Comparison of ENCODE assay signal across 12 cellular contexts in the genomic region with DNA sequence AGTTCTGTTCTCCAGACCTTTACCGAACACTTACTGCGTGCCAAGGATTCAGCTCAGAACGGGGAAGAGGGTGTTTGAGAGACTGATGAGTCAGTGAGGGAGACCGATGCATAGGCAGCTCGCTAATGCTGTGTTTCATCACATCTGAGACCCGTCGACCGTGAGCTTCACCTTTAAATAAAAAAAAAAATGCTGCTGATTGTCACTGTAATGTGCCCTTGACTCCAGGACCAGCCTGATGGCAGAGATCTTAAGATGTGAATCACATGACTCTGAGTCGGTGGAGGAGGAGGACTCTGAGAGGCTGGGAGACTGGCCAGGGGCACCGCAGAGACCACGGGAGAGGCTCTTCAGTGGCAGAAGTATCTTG. TPM values are rescaled to one million over a fixed set of nuclear protein-coding genes. Genes with fewer than 3 reads are reported as not detected.
DNase-seq lines count a peak whose midpoint lies in the region; ATAC-seq and TF ChIP-seq lines count a peak whose summit lies in the region.
"Had no signal": no experiment of that assay in that cellular context is flagged by ENCODE, and none has a peak within 500 bp of the region (broad histone marks: within the 10 kb centered on the region; RNA-seq: fewer than 3 reads in every experiment).

No MANE protein-coding gene starts in this region.

- H3K4me1 ChIP-seq in GM23338 (ENCODE audit: insufficient read depth), result peaks cover 26% of the 10 kb centered on the region
- H3K4me1 ChIP-seq in sigmoid colon, result peaks cover 0 to 100% (median 96%) of the 10 kb centered on the region in 4 donors
- H3K4me1 ChIP-seq in body of pancreas, result peaks cover 38% of the 10 kb centered on the region
- H3K4me1 ChIP-seq: HAP-1 had no signal

- no peaks in the 10 kb centered on the region; the same call in 2 of the 3 replicates for H3K9me3 Mint-ChIP-seq in GM23338

- no peak for TF ChIP-seq EP300 in sigmoid colon (IDR thresholded peaks at IDR 0.05)

- H3K27ac ChIP-seq in GM23338 (ENCODE audit: low read depth), result peak overlapping the region; percentile 63; the same call in 1 of the 2 replicates
- H3K27ac ChIP-seq in WERI-Rb-1, result peak overlapping the region; percentile 82
- peak overlapping the region; percentile 52 to 87 (median 86) for H3K27ac ChIP-seq in sigmoid colon
- H3K27ac ChIP-seq in body of pancreas, result no peak overlapping the region
- H3K27ac ChIP-seq: cardiac muscle cell had no signal

- no peaks in the 10 kb centered on the region for H3K9me2 ChIP-seq in GM23338 (ENCODE audit: insufficient read depth)

- H3F3A ChIP-seq in GM23338 (replicated peaks; ENCODE audit: low read depth), result 0 out of 2 replicates have a peak, but pooled peaks cover 2% of the 10 kb centered on the region

- no peaks in the 10 kb centered on the region for H3K79me2 ChIP-seq in GM23338 (replicated peaks; ENCODE audit: insufficient read depth)

- no peak overlapping the region for H2AFZ ChIP-seq in GM23338

- H3K27me3 ChIP-seq in GM23338 (ENCODE audit: insufficient read depth), result no peaks in the 10 kb centered on the region
- H3K27me3 ChIP-seq in WERI-Rb-1 (ENCODE audit: insufficient read depth, low read depth, severe bottlenecking), result no peaks in the 10 kb centered on the region
- no peaks in the 10 kb centered on the region for H3K27me3 ChIP-seq in sigmoid colon
- no peaks in the 10 kb centered on the region for H3K27me3 ChIP-seq in body of pancreas
- H3K27me3 ChIP-seq: cardiac muscle cell, heart left ventricle had no signal

- TF ChIP-seq POLR2A in sigmoid colon (IDR thresholded peaks at IDR 0.05) (no peak), body of pancreas (IDR thresholded peaks at IDR 0.05) (no peak)

- H3K27me3 Mint-ChIP-seq in GM23338 (ENCODE audit: insufficient read depth, low read depth, poor library complexity), result peaks cover 17% of the 10 kb centered on the region

- H3K4me3 Mint-ChIP-seq in GM23338, result peak overlapping the region; percentile 35; the same call in 1 of the 3 replicates

- H3K36me3 ChIP-seq in GM23338 (ENCODE audit: insufficient read depth) (no peaks in the 10 kb centered on the region), WERI-Rb-1 (peaks cover 20% of the 10 kb centered on the region; the same call in 1 of the 2 replicates), sigmoid colon (no peaks in the 10 kb centered on the region), body of pancreas (replicated peaks in 1 of 2; ENCODE audit: insufficient read depth in 1 of 2, low read depth in 2 of 2) (no peaks in the 10 kb centered on the region)
- H3K36me3 ChIP-seq: cardiac muscle cell, HAP-1, heart left ventricle had no signal

- H3K9me3 ChIP-seq in WERI-Rb-1 (ENCODE audit: severe bottlenecking) (no peaks in the 10 kb centered on the region), sigmoid colon (no peaks in the 10 kb centered on the region), body of pancreas (no peaks in the 10 kb centered on the region)
- H3K9me3 ChIP-seq: HAP-1, heart left ventricle had no signal

- no peak overlapping the region for H3K4me2 ChIP-seq in GM23338

- H3K4me3 ChIP-seq in GM23338 (no peak overlapping the region), WERI-Rb-1 (ENCODE audit: low read depth, low read length) (no peak overlapping the region), fibroblast of mammary gland (ENCODE audit: control insufficient read depth, low read depth, low read length) (no peak overlapping the region), sigmoid colon (peak overlapping the region in 2 of 4 donors; percentile 11 to 19), body of pancreas (no peak overlapping the region)
- H3K4me3 ChIP-seq: cardiac muscle cell, HAP-1, heart left ventricle had no signal

- 71 to 73% methylated on average over 11 of the region's 11 CpGs for WGBS in sigmoid colon, 2 donors
- 77 to 84% methylated on average over 11 of the region's 11 CpGs for WGBS in body of pancreas, 2 donors

- no peak overlapping the region for H3K27ac Mint-ChIP-seq in GM23338

- H3K4me1 Mint-ChIP-seq in GM23338, result peaks cover 43% of the 10 kb centered on the region

- no peak for TF ChIP-seq CTCF in GM23338 (conservative IDR thresholded peaks at IDR 0.05; ENCODE audit: low read depth in 2 of 2)
- no peak for TF ChIP-seq CTCF in WERI-Rb-1 (IDR thresholded peaks at IDR 0.05; ENCODE audit: low read depth, low read length)
- no peak for TF ChIP-seq CTCF in fibroblast of mammary gland (conservative IDR thresholded peaks at IDR 0.05; ENCODE audit: control insufficient read depth, insufficient read depth, low read depth, low read length)
- no peak for TF ChIP-seq CTCF in sigmoid colon (IDR thresholded peaks at IDR 0.05)
- TF ChIP-seq CTCF in body of pancreas (IDR thresholded peaks at IDR 0.05), result no peak

- DNase-seq in GM23338 (ENCODE audit: low spot score), result no peak
- no peak for DNase-seq in WERI-Rb-1
- DNase-seq in fibroblast of mammary gland (ENCODE audit: low read depth), result peak; percentile 90
- no peak for DNase-seq in sigmoid colon
- DNase-seq in cerebellar nuclear complex (lab: John Stamatoyannopoulos, UW), result no peak
- no peak for DNase-seq in NCI-H510A (lab: John Stamatoyannopoulos, UW)
- DNase-seq in body of pancreas, result no peak
- no peak for DNase-seq in activated T-cell treated with anti-CD3 and anti-CD28 coated beads for 4 hours
- DNase-seq: NCI-H2029 treated with DMSO at 0.1 percent for 48 hours had no signal

- no peaks in the 10 kb centered on the region for H3K36me3 Mint-ChIP-seq in GM23338 (ENCODE audit: low read depth)

- no peaks in the 10 kb centered on the region for H4K20me1 ChIP-seq in GM23338 (replicated peaks; ENCODE audit: insufficient read depth)

- ATAC-seq in GM23338, result no peak
- no peak for ATAC-seq in body of pancreas
- ATAC-seq: heart left ventricle had no signal

- intact Hi-C loops in sigmoid colon (cut with DNase I) (no loop called here), body of pancreas (cut with DNase I) (no loop called here)

TF ChIP-seq in GM23338, 12 proteins besides CTCF, POLR2A, EP300 and RAD21 (continues in another document):
- TF ChIP-seq POLR2AphosphoS5 (IDR thresholded peaks at IDR 0.05; ENCODE audit: low read depth) (no peak), ETS1 (IDR thresholded peaks at IDR 0.05) (no peak), JUNB (IDR thresholded peaks at IDR 0.05; ENCODE audit: unreplicated experiment) (no peak), ZNF114 (CRISPR knock-in tag; IDR thresholded peaks at IDR 0.05) (no peak), STAT1 (IDR thresholded peaks at IDR 0.05; ENCODE audit: unreplicated experiment) (no peak), EZH2 (IDR thresholded peaks at IDR 0.05; ENCODE audit: low read depth, unreplicated experiment) (no peak), EZH2phosphoT487 (IDR thresholded peaks at IDR 0.05; ENCODE audit: unreplicated experiment) (no peak), CREB1 (CRISPR knock-in tag; IDR thresholded peaks at IDR 0.05; ENCODE audit: low read depth) (no peak)
- TF ChIP-seq, protein P1, sequence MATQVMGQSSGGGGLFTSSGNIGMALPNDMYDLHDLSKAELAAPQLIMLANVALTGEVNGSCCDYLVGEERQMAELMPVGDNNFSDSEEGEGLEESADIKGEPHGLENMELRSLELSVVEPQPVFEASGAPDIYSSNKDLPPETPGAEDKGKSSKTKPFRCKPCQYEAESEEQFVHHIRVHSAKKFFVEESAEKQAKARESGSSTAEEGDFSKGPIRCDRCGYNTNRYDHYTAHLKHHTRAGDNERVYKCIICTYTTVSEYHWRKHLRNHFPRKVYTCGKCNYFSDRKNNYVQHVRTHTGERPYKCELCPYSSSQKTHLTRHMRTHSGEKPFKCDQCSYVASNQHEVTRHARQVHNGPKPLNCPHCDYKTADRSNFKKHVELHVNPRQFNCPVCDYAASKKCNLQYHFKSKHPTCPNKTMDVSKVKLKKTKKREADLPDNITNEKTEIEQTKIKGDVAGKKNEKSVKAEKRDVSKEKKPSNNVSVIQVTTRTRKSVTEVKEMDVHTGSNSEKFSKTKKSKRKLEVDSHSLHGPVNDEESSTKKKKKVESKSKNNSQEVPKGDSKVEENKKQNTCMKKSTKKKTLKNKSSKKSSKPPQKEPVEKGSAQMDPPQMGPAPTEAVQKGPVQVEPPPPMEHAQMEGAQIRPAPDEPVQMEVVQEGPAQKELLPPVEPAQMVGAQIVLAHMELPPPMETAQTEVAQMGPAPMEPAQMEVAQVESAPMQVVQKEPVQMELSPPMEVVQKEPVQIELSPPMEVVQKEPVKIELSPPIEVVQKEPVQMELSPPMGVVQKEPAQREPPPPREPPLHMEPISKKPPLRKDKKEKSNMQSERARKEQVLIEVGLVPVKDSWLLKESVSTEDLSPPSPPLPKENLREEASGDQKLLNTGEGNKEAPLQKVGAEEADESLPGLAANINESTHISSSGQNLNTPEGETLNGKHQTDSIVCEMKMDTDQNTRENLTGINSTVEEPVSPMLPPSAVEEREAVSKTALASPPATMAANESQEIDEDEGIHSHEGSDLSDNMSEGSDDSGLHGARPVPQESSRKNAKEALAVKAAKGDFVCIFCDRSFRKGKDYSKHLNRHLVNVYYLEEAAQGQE (IDR thresholded peaks at IDR 0.05; ENCODE audit: unreplicated experiment), result no peak

RNA-seq across cellular contexts. Expression of gene SPSB1, which starts 28.8 kb away (rescaled TPM):
- total RNA-seq in GM23338 (2014; rRNA removed; shearing (Covaris generic)), result 6.8 and 7.6 TPM in 2 replicates
- polyA plus RNA-seq in GM23338 (2016; fragmentation: Nextera tagmentation; extraction: Ambion mirVana), result 2.1 and 2.4 TPM in 2 replicates
- 10 to 100 TPM; 17.4 to 34.3 (median 24.1) TPM for total RNA-seq in sigmoid colon
- 10 to 100 TPM; 25.7 to 31.2 (median 26.4) TPM for polyA plus RNA-seq in sigmoid colon
- total RNA-seq in body of pancreas, result 10 to 100 TPM; 14.5 to 16.5 TPM

Comparison
In these comparisons a context has a peak if more than half of its experiments do, and no peak if none do; other contexts are left out.
1. H3K27ac ChIP-seq: peak in GM23338 (single experiment), WERI-Rb-1 (single experiment) and sigmoid colon (4 of 4); none in body of pancreas (0 of 4).